18 cellular contexts compared by ENCODE assay signal in genomic region chr2:7480431-7480830, GRCh38.
"Had no signal": no experiment of that assay in that cellular context is flagged by ENCODE, and none has a peak within 500 bp of the region (broad histone marks: within the 10 kb centered on the region; RNA-seq: fewer than 3 reads in every experiment).

No MANE protein-coding gene starts in this region.

- H3K27ac ChIP-seq: heart right ventricle, neutrophil, psoas muscle, spleen, tibial artery, upper lobe of left lung, uterus had no signal

- DNase-seq: effector memory CD4-positive, alpha-beta T cell; heart right ventricle; islet precursor cell; mucosa of descending colon; naive thymus-derived CD8-positive, alpha-beta T cell; psoas muscle; retina; spleen; stimulated activated CD4-positive, alpha-beta T cell treated with anti-CD3 and anti-CD28 coated beads, Interleukin-15, amount 100 ng/mL, for 24 hours; stimulated activated CD4-positive, alpha-beta T cell treated with anti-CD3 and anti-CD28 coated beads, Interleukin-2, amount 100 ng/mL, for 24 hours; stimulated activated naive CD4-positive, alpha-beta T cell treated with Interleukin-2 at 50 U/mL for 16 hours; tibial artery; upper lobe of left lung; uterus had no signal

- H3K36me3 ChIP-seq: heart right ventricle, neutrophil, spleen, tibial artery, upper lobe of left lung, uterus had no signal

- H3K9me3 ChIP-seq: mucosa of descending colon, neutrophil, psoas muscle, upper lobe of left lung, uterus had no signal

- H3K27me3 ChIP-seq: neutrophil, spleen, tibial artery, upper lobe of left lung, uterus had no signal

- H3K4me1 ChIP-seq: heart right ventricle, psoas muscle, spleen, tibial artery, upper lobe of left lung, uterus had no signal

- H3K4me3 ChIP-seq: heart right ventricle, mucosa of descending colon, psoas muscle, spleen, tibial artery, upper lobe of left lung, uterus had no signal

- ATAC-seq: esophagus mucosa; heart right ventricle; left lobe of liver; mucosa of descending colon; naive thymus-derived CD8-positive, alpha-beta T cell; psoas muscle; sciatic nerve had no signal

- H3K4me3 Mint-ChIP-seq: naive thymus-derived CD8-positive, alpha-beta T cell had no signal
